Comparison of ENCODE assay signal across 23 cellular contexts in genomic region chr6:96236471-96236870, GRCh38.
"Had no signal": no experiment of that assay in that cellular context is flagged by ENCODE, and none has a peak within 500 bp of the region (broad histone marks: within the 10 kb centered on the region; RNA-seq: fewer than 3 reads in every experiment).

No MANE protein-coding gene starts in this region.

- H3K27me3 Mint-ChIP-seq: activated naive CD4-positive, alpha-beta T cell treated with anti-CD3 and anti-CD28 coated beads, Interleukin-2, amount 50 U/mL, for 24 hours had no signal

- H3K36me3 ChIP-seq: SJSA1 had no signal

- H3K9me3 Mint-ChIP-seq: activated naive CD4-positive, alpha-beta T cell treated with anti-CD3 and anti-CD28 coated beads, Interleukin-2, amount 50 U/mL, for 24 hours; T-helper 1 cell treated with Interleukin-12 subunit alpha and Interleukin-12 subunit beta and Interleukin-4 antibody, amounts not matched to agents 30 μg/mL and 1 μg/mL, for 36 hours; WTC11 had no signal

- H3K27me3 ChIP-seq: SJSA1 had no signal

- H3K4me3 Mint-ChIP-seq: activated CD8-positive, alpha-beta T cell treated with anti-CD3 and anti-CD28 coated beads, Interleukin-2, amount 10 ng/mL, durations not matched to agents 7 days and 5 days; activated naive CD4-positive, alpha-beta T cell treated with anti-CD3 and anti-CD28 coated beads, Interleukin-2, amount 50 U/mL, for 24 hours; T-helper 1 cell treated with Interleukin-12 subunit alpha and Interleukin-12 subunit beta and Interleukin-4 antibody, amounts not matched to agents 30 μg/mL and 1 μg/mL, for 36 hours; WTC11 had no signal

- H3K27ac ChIP-seq: KMS-11, SJSA1 had no signal

- H3K27ac Mint-ChIP-seq: activated CD8-positive, alpha-beta T cell treated with anti-CD3 and anti-CD28 coated beads, Interleukin-2, amount 10 ng/mL, durations not matched to agents 7 days and 5 days; T-helper 1 cell treated with Interleukin-12 subunit alpha and Interleukin-12 subunit beta and Interleukin-4 antibody, amounts not matched to agents 30 μg/mL and 1 μg/mL, for 36 hours; WTC11 had no signal

- H3K4me3 ChIP-seq: SJSA1 had no signal

- H3K9ac ChIP-seq: KMS-11 had no signal

- H3K4me2 ChIP-seq: KMS-11 had no signal

- H3K4me1 Mint-ChIP-seq: activated naive CD4-positive, alpha-beta T cell treated with anti-CD3 and anti-CD28 coated beads, Interleukin-2, amount 50 U/mL, for 24 hours had no signal

- H3K36me3 Mint-ChIP-seq: activated naive CD4-positive, alpha-beta T cell treated with anti-CD3 and anti-CD28 coated beads, Interleukin-2, amount 50 U/mL, for 24 hours; WTC11 had no signal

- H3K9me3 ChIP-seq: SJSA1 had no signal

- DNase-seq: activated CD4-positive, alpha-beta T cell treated with anti-CD3 and anti-CD28 coated beads for 48 hours; activated CD4-positive, alpha-beta T cell treated with anti-CD3 and anti-CD28 coated beads, Interleukin-2, amount 50 U/mL, for 4 hours; activated CD4-positive, CD25-positive, alpha-beta regulatory T cell treated with anti-CD3 and anti-CD28 coated beads, Interleukin-2, amount 50 U/mL, for 72 hours; activated CD8-positive, alpha-beta memory T cell treated with anti-CD3 and anti-CD28 coated beads, Interleukin-2, amount 50 U/mL, for 48 hours; activated CD8-positive, alpha-beta T cell treated with anti-CD3 and anti-CD28 coated beads, Interleukin-2, amount 10 ng/mL, durations not matched to agents 7 days and 5 days; activated effector memory CD4-positive, alpha-beta T cell treated with Interleukin-2 at 50 U/mL for 16 hours; activated naive CD4-positive, alpha-beta T cell; activated T-cell treated with anti-CD3 and anti-CD28 coated beads, Interleukin-2, amount 50 U/mL, for 1 hour; aorta; NCI-H1092; NCI-H1417; NCI-H2029; NCI-H345; NCI-H510A; NCI-H526 treated with DMSO at 0.1 percent for 48 hours; NCI-H82; SHP77; SW 1271 had no signal

- H3K4me1 ChIP-seq: SJSA1 had no signal
